ENCODE assay signal across 8 cellular contexts in the genomic region with DNA sequence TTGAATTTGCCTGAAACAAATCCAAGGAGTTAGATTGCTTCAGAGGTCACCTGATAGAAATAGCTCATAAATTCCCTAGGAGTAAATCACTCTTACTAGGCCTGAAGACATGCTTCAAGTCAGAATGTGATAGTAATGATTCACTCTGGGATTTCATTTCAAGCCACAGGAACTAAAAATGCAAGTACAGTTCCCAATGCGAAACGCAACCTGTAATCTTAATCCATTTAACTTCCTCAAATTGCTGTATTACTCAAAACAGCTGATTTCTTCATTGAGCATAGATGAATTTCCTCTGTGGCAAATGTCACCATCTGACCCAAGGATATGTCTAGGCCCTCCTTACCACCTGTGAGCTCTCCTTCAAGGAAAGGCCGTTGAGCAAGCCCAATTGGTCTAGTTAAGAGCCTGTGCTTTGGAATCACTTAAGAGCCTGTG. TPM values are rescaled to one million over a fixed set of nuclear protein-coding genes. Genes with fewer than 3 reads are reported as not detected.
A peak's percentile ranks its signal among the peaks of the same experiment; 100 is the strongest.
DNase-seq lines count a peak whose midpoint lies in the region; ATAC-seq, FAIRE-seq and TF ChIP-seq lines count a peak whose summit lies in the region.

No MANE protein-coding gene starts in this region.

- no peaks in the 10 kb centered on the region for H3K79me2 ChIP-seq in astrocyte (ENCODE audit: insufficient read depth, low read length)

- 40 to 60% methylated on average over 3 of the region's 3 CpGs for WGBS in esophagus squamous epithelium, 2 donors

- TF ChIP-seq POLR2A in esophagus squamous epithelium (IDR thresholded peaks at IDR 0.05): no peak

- H3K27ac ChIP-seq in astrocyte (ENCODE audit: low read depth, low read length): peak overlapping the region; percentile 41
- peak overlapping the region; percentile 79 for H3K27ac ChIP-seq in subcutaneous abdominal adipose tissue (ENCODE audit: low read depth, low read length)
- H3K27ac ChIP-seq in esophagus squamous epithelium: no peak overlapping the region

- FAIRE-seq in astrocyte (lab: Jason Lieb, UNC): peak; percentile 65

- ATAC-seq in GM19328 (IDR thresholded peaks at IDR 0.05; ENCODE audit: unreplicated experiment) (peak; percentile 67), HG03354 (IDR thresholded peaks at IDR 0.05; ENCODE audit: poor library complexity, severe bottlenecking, unreplicated experiment) (peak; percentile 70)

- H3K4me3 Mint-ChIP-seq in astrocyte (ENCODE audit: unreplicated experiment): no peak overlapping the region

- no peak overlapping the region for H2AFZ ChIP-seq in astrocyte (ENCODE audit: low read depth, low read length)

- DNase-seq in AG08396 (ENCODE audit: low spot score) (peak; percentile 84), astrocyte (ENCODE audit: low read depth) (peak; percentile 91), esophagus squamous epithelium (lab: John Stamatoyannopoulos, UW) (no peak), cerebellar cortex (ENCODE audit: low spot score) (no peak)
- DNase-seq in stimulated activated CD4-positive, alpha-beta T cell treated with anti-CD3 and anti-CD28 coated beads, Interleukin-4, amount 100 ng/mL, for 24 hours: no peak

- peaks cover 8% of the 10 kb centered on the region for H3K4me1 Mint-ChIP-seq in astrocyte (ENCODE audit: low read depth, unreplicated experiment)

- H3K4me2 ChIP-seq in astrocyte (ENCODE audit: low read length): peak overlapping the region; percentile 20

- H4K20me1 ChIP-seq in astrocyte (ENCODE audit: insufficient read depth, low read length): no peaks in the 10 kb centered on the region

- H3K36me3 Mint-ChIP-seq in astrocyte (ENCODE audit: low read depth, unreplicated experiment): no peaks in the 10 kb centered on the region

- no peak overlapping the region for H3K27ac Mint-ChIP-seq in astrocyte (ENCODE audit: unreplicated experiment)

- H3K4me3 ChIP-seq in astrocyte (ENCODE audit: insufficient read depth, low read depth, low read length) (no peak overlapping the region), subcutaneous abdominal adipose tissue (ENCODE audit: low read depth in 1 of 5, low read length in 5 of 5) (no peak overlapping the region), esophagus squamous epithelium (no peak overlapping the region)

- H3K9ac ChIP-seq in astrocyte (ENCODE audit: low read length) (no peak overlapping the region), subcutaneous abdominal adipose tissue (ENCODE audit: low read length in 5 of 5) (peak overlapping the region in 1 of 5 donors; percentile 45)

- intact Hi-C loops in esophagus squamous epithelium (cut with DNase I): no loop called here

- H3K27me3 ChIP-seq in astrocyte (ENCODE audit: insufficient read depth, low read length) (no peaks in the 10 kb centered on the region), subcutaneous abdominal adipose tissue (ENCODE audit: control insufficient read depth in 5 of 5, insufficient read depth in 4 of 5, low read length in 5 of 5) (no peaks in the 10 kb centered on the region), esophagus squamous epithelium (no peaks in the 10 kb centered on the region)

- H3K27me3 Mint-ChIP-seq in astrocyte (ENCODE audit: low read depth, unreplicated experiment): no peaks in the 10 kb centered on the region

- TF ChIP-seq CTCF in astrocyte (IDR thresholded peaks at IDR 0.05; ENCODE audit: insufficient read depth, low read depth, low read length) (no peak), esophagus squamous epithelium (IDR thresholded peaks at IDR 0.05) (no peak)

- H3K9me3 ChIP-seq in astrocyte (ENCODE audit: insufficient read depth, low read depth, low read length) (no peaks in the 10 kb centered on the region), subcutaneous abdominal adipose tissue (ENCODE audit: control insufficient read depth in 5 of 5, low read length in 5 of 5) (no peaks in the 10 kb centered on the region), esophagus squamous epithelium (no peaks in the 10 kb centered on the region)

- H3K4me1 ChIP-seq in astrocyte (ENCODE audit: insufficient read depth, low read length): no peaks in the 10 kb centered on the region
- H3K4me1 ChIP-seq in subcutaneous abdominal adipose tissue (ENCODE audit: control insufficient read depth in 5 of 5, insufficient read depth in 5 of 5, low read length in 5 of 5): peaks cover 2 to 14% (median 7%) of the 10 kb centered on the region in 5 donors
- H3K4me1 ChIP-seq in esophagus squamous epithelium: no peaks in the 10 kb centered on the region

- no peaks in the 10 kb centered on the region for H3K9me3 Mint-ChIP-seq in astrocyte (ENCODE audit: unreplicated experiment)

- H3K36me3 ChIP-seq in astrocyte (ENCODE audit: insufficient read depth, low read length) (no peaks in the 10 kb centered on the region), subcutaneous abdominal adipose tissue (ENCODE audit: control insufficient read depth in 5 of 5, insufficient read depth in 5 of 5, low read length in 5 of 5) (no peaks in the 10 kb centered on the region), esophagus squamous epithelium (no peaks in the 10 kb centered on the region)

RNA-seq across cellular contexts. Expression of a gene that starts 32.1 kb away (rescaled TPM):
- total RNA-seq in astrocyte: 141 and 158 TPM in 2 replicates
- 100 to 1,000 TPM in 2 of 4 donors, 10 to 100 TPM in 2; 71.4 to 246 (median 116) TPM for total RNA-seq in esophagus squamous epithelium

Comparison
In these comparisons a context has a peak if more than half of its experiments do, and no peak if none do; other contexts are left out.
1. DNase-seq: peak in AG08396 (single experiment) and astrocyte (single experiment); none in stimulated activated CD4-positive, alpha-beta T cell treated with anti-CD3 and anti-CD28 coated beads, Interleukin-4, amount 100 ng/mL, for 24 hours (single experiment), esophagus squamous epithelium (single experiment) and cerebellar cortex (single experiment).
2. H3K27ac ChIP-seq: peak in astrocyte (single experiment) and subcutaneous abdominal adipose tissue (single experiment); none in esophagus squamous epithelium (0 of 4).